In genomic region chr21:19704832-19705231, GRCh38 we compare ENCODE assay signal across 3 cellular contexts.
TF ChIP-seq lines count a peak whose summit lies in the region.

No MANE protein-coding gene starts in this region.

TF ChIP-seq in HepG2, 621 proteins besides CTCF, POLR2A, EP300 and RAD21:
- peak; percentile 62 for TF ChIP-seq MAFF (IDR thresholded peaks at IDR 0.05; ENCODE audit: low read depth, low read length)
- TF ChIP-seq RNF2 (conservative IDR thresholded peaks at IDR 0.05; ENCODE audit: low read depth): no peak
- TF ChIP-seq ZNF280B (CRISPR knock-in tag; IDR thresholded peaks at IDR 0.05; ENCODE audit: borderline replicate concordance): no peak
- TF ChIP-seq MAFK (conservative IDR thresholded peaks at IDR 0.05 in 1 of 2, IDR thresholded peaks at IDR 0.05 in 1 of 2; ENCODE audit: low read length in 2 of 2): peak; percentile 43 to 70; a peak in 3 of 4 replicates
TF ChIP-seq in HepG2: peak in this region for 2.

TF ChIP-seq in IMR-90, 13 proteins besides CTCF, POLR2A, EP300 and RAD21:
- no peak for TF ChIP-seq CEBPB (IDR thresholded peaks at IDR 0.05; ENCODE audit: low read depth, low read length)
- peak; percentile 46; the same call in 1 of the 2 replicates for TF ChIP-seq MAFK (IDR thresholded peaks at IDR 0.05; ENCODE audit: low read depth, low read length)
- no peak for TF ChIP-seq NFE2L2 (IDR thresholded peaks at IDR 0.05; ENCODE audit: low read depth, low read length)
- TF ChIP-seq FOS (IDR thresholded peaks at IDR 0.05; ENCODE audit: low read depth, low read length): no peak
- TF ChIP-seq RFX5 (IDR thresholded peaks at IDR 0.05; ENCODE audit: low read depth, low read length): no peak

TF ChIP-seq in K562, 482 proteins besides CTCF, POLR2A, EP300 and RAD21:
- TF ChIP-seq PBX2 (CRISPR knock-in tag; IDR thresholded peaks at IDR 0.05; ENCODE audit: low read depth) (no peak), PBX2 (tag; conservative IDR thresholded peaks at IDR 0.05; ENCODE audit: low read depth) (no peak), C11orf30 (IDR thresholded peaks at IDR 0.05; ENCODE audit: low read depth) (0 out of 2 replicates have a peak, but pooled peaks have one; percentile 11), IFI16 (CRISPR knock-in tag; IDR thresholded peaks at IDR 0.05) (no peak), HNRNPK (IDR thresholded peaks at IDR 0.05; ENCODE audit: low read depth, low read length, poor library complexity, severe bottlenecking) (no peak), HMGN3 (IDR thresholded peaks at IDR 0.05; ENCODE audit: borderline replicate concordance, extremely low read depth, insufficient read length, low read depth, low read length) (no peak), ZNF316 (IDR thresholded peaks at IDR 0.05) (peak; percentile 66), NFYB (IDR thresholded peaks at IDR 0.05; ENCODE audit: extremely low read depth, insufficient read length) (no peak), ZNF445 (CRISPR knock-in tag; IDR thresholded peaks at IDR 0.05; ENCODE audit: low read depth) (no peak)
